ENCODE assay signal across 17 cellular contexts in the genomic region with DNA sequence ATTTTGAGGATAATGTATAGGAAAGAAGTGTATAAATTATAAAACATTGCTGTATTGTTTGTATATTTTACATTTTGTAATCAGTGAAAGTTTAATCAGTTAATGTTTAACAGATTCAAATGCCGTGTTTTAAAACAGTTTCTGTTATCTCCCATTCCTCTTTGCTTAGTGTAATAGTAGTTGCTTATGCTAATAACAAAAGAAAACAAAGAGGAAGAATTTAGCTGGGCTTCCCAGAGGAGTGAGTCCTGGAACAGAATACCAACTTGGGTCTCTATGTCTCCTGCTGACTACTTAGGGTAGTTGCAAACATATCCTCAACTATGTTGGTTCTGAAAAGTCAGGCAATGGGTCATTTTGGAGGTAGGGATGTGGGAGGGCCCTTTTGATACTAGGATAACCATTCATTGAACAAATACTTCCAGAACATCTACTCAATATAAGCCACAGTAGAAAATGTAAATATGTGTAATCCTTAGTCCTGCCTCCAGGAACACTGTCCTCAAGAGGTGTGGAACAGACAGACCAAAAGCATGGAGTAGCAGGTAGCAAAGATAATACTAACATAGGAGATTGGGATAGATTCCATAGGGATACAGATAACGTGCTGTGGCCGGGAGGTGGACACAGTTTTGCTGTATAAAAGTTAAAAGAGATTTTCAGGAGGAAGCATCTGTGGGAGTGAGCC. TPM values are rescaled to one million over a fixed set of nuclear protein-coding genes. Genes with fewer than 3 reads are reported as not detected.
DNase-seq lines count a peak whose midpoint lies in the region; ATAC-seq and TF ChIP-seq lines count a peak whose summit lies in the region.
"Had no signal": no experiment of that assay in that cellular context is flagged by ENCODE, and none has a peak within 500 bp of the region (broad histone marks: within the 10 kb centered on the region; RNA-seq: fewer than 3 reads in every experiment).

No MANE protein-coding gene starts in this region.

- H3K36me3 ChIP-seq in stomach = no peaks in the 10 kb centered on the region
- H3K36me3 ChIP-seq: upper lobe of left lung had no signal

- DNase-seq in DMS53 (lab: John Stamatoyannopoulos, UW) (peak; percentile 7), DMS53 treated with DMSO at 0.1 percent for 48 hours (lab: John Stamatoyannopoulos, UW; ENCODE audit: unreplicated experiment) (no peak), astrocyte of the hippocampus (ENCODE audit: low read depth, low spot score) (peak; percentile 41), hepatic stellate cell (ENCODE audit: low spot score) (peak; percentile 45), stomach (no peak), DMS 273 (lab: John Stamatoyannopoulos, UW; ENCODE audit: unreplicated experiment) (no peak), NCI-H1694 treated with DMSO at 0.1 percent for 48 hours (lab: John Stamatoyannopoulos, UW) (no peak)
- DNase-seq: activated CD8-positive, alpha-beta T cell treated with anti-CD3 and anti-CD28 coated beads, Interleukin-2, amount 10 ng/mL, durations not matched to agents 7 days and 5 days; activated naive CD8-positive, alpha-beta T cell treated with anti-CD3 and anti-CD28 coated beads for 36 hours; activated T-cell treated with anti-CD3 and anti-CD28 coated beads, Interleukin-2, amount 50 U/mL, for 72 hours; mesendoderm; NCI-H1436 treated with DMSO at 0.1 percent for 48 hours; RPMI8226; stimulated activated naive CD8-positive, alpha-beta T cell treated with anti-CD3 and anti-CD28 coated beads, Interleukin-15, Interleukin-2, amounts not matched to agents 100 U/mL and 50 U/mL, for 24 hours; T-helper 1 cell; upper lobe of left lung had no signal

- no peak for TF ChIP-seq EP300 in stomach (IDR thresholded peaks at IDR 0.05)

- H3K9me3 ChIP-seq in stomach = no peaks in the 10 kb centered on the region
- H3K9me3 ChIP-seq: upper lobe of left lung had no signal

- no peak overlapping the region for H3K4me3 ChIP-seq in stomach
- H3K4me3 ChIP-seq: upper lobe of left lung had no signal

- intact Hi-C loops in stomach (cut with DNase I; ENCODE audit: low total_unique reads) = no loop called here

- TF ChIP-seq POLR2A in stomach (IDR thresholded peaks at IDR 0.05) = no peak

- no peak for ATAC-seq in GM21515 (IDR thresholded peaks at IDR 0.05; ENCODE audit: unreplicated experiment)
- ATAC-seq: activated CD8-positive, alpha-beta T cell treated with anti-CD3 and anti-CD28 coated beads, Interleukin-2, amount 10 ng/mL, durations not matched to agents 7 days and 5 days; activated T-cell treated with anti-CD3 and anti-CD28 coated beads, Interleukin-2, amount 50 U/mL, for 72 hours; stimulated activated naive CD8-positive, alpha-beta T cell treated with anti-CD3 and anti-CD28 coated beads, Interleukin-15, Interleukin-2, amounts not matched to agents 100 U/mL and 50 U/mL, for 24 hours had no signal

- TF ChIP-seq CTCF in stomach (IDR thresholded peaks at IDR 0.05) = no peak

- H3K27ac ChIP-seq in stomach = peak overlapping the region; percentile 36 to 67 (median 54)

- WGBS in stomach, 5 donors = 29 to 57% (median 51%) methylated on average over 3 of the region's 3 CpGs

- no peaks in the 10 kb centered on the region for H3K27me3 ChIP-seq in stomach
- H3K27me3 ChIP-seq: upper lobe of left lung had no signal

- peaks cover 46 to 69% (median 57%) of the 10 kb centered on the region in 4 donors for H3K4me1 ChIP-seq in stomach

RNA-seq across cellular contexts. Expression of gene EVL, which starts 36.1 kb away (rescaled TPM):
- total RNA-seq in stomach = 100 to 1,000 TPM in 1 of 5 donors, 10 to 100 TPM in 4; 23.3 to 111 (median 32.6) TPM
- polyA plus RNA-seq in stomach = 10 to 100 TPM; 35.7 to 64.9 (median 43.7) TPM

Comparison
In these comparisons a context has a peak if more than half of its experiments do, and no peak if none do; other contexts are left out.
1. DNase-seq: peak in DMS53 (single experiment), astrocyte of the hippocampus (single experiment) and hepatic stellate cell (single experiment); none in DMS53 treated with DMSO at 0.1 percent for 48 hours (single experiment), stomach (single experiment), DMS 273 (single experiment) and NCI-H1694 treated with DMSO at 0.1 percent for 48 hours (single experiment).